19 cellular contexts compared by ENCODE assay signal in genomic region chr20:51238675-51239305, GRCh38.
"Had no signal": no experiment of that assay in that cellular context is flagged by ENCODE, and none has a peak within 500 bp of the region (broad histone marks: within the 10 kb centered on the region; RNA-seq: fewer than 3 reads in every experiment).

No MANE protein-coding gene starts in this region.

- FAIRE-seq: frontal cortex, keratinocyte, small intestine had no signal

- H3K9me3 ChIP-seq: prostate gland, thyroid gland had no signal

- H3K27me3 ChIP-seq: thyroid gland had no signal

- H3K27ac ChIP-seq: prostate gland, stomach, thyroid gland had no signal

- H3K4me3 ChIP-seq: lung, prostate gland, stomach, thyroid gland had no signal

- H3K27ac Mint-ChIP-seq: memory B cell; naive thymus-derived CD4-positive, alpha-beta T cell; nephron had no signal

- H3K4me1 ChIP-seq: prostate gland, stomach, thyroid gland had no signal

- DNase-seq: cerebellar nuclear complex; cortex of kidney; midbrain; naive thymus-derived CD4-positive, alpha-beta T cell; nucleus accumbens; right cardiac atrium; small intestine; stimulated activated CD4-positive, alpha-beta T cell treated with anti-CD3 and anti-CD28 coated beads, Interleukin-15, amount 100 ng/mL, for 24 hours; stimulated activated CD4-positive, alpha-beta T cell treated with anti-CD3 and anti-CD28 coated beads, Interleukin-2, amount 100 ng/mL, for 48 hours; stimulated activated CD8-positive, alpha-beta memory T cell treated with anti-CD3 and anti-CD28 coated beads, Interleukin-4, amount 100 ng/mL, for 48 hours; stimulated activated naive CD4-positive, alpha-beta T cell; stomach; thyroid gland had no signal

- ATAC-seq: naive thymus-derived CD4-positive, alpha-beta T cell; right cardiac atrium had no signal

- H3K4me1 Mint-ChIP-seq: memory B cell had no signal

- H3K4me3 Mint-ChIP-seq: memory B cell; naive thymus-derived CD4-positive, alpha-beta T cell; nephron had no signal

- H3K36me3 ChIP-seq: prostate gland, stomach, thyroid gland had no signal
